1 cellular context compared by ENCODE assay signal in the genomic region with DNA sequence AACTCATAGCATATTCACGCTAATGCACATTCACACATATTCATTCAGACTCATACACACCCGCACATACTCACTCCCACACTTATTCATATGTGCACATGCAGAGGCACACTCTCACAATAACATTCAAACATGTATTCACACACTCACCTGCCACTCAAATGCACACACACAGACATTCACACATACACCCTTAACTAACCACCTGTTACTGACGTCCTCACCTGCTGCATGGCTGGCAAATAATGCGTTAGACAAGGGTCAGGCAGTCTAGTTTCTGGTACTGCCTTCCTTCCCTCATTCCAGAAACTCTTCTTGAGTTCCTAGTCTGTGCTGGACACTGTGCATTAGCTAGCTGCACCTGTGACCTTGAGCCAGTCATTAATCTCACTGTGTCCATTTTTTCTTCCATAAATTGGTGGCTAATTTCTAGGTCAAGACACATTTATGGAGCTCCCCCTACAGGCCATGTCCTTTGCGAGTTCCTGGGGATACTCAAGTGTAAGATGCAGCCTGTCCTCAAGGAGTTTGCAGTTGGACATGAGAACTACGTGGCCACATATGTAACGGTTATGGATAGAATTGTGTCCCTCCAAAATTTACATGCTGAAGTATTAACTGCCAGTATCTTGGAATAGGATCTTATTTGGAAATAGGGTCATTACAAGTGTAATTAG.
TF ChIP-seq lines count a peak whose summit lies in the region.

No MANE protein-coding gene starts in this region.

TF ChIP-seq in H1, 55 proteins besides CTCF, POLR2A, EP300 and RAD21 (continued from another document):
- TF ChIP-seq TCF12 (IDR thresholded peaks at IDR 0.05; ENCODE audit: low read depth, low read length) (no peak), GTF2F1 (IDR thresholded peaks at IDR 0.05; ENCODE audit: borderline replicate concordance, low read depth, low read length) (no peak)
